1 cellular context compared by ENCODE assay signal in the genomic region with DNA sequence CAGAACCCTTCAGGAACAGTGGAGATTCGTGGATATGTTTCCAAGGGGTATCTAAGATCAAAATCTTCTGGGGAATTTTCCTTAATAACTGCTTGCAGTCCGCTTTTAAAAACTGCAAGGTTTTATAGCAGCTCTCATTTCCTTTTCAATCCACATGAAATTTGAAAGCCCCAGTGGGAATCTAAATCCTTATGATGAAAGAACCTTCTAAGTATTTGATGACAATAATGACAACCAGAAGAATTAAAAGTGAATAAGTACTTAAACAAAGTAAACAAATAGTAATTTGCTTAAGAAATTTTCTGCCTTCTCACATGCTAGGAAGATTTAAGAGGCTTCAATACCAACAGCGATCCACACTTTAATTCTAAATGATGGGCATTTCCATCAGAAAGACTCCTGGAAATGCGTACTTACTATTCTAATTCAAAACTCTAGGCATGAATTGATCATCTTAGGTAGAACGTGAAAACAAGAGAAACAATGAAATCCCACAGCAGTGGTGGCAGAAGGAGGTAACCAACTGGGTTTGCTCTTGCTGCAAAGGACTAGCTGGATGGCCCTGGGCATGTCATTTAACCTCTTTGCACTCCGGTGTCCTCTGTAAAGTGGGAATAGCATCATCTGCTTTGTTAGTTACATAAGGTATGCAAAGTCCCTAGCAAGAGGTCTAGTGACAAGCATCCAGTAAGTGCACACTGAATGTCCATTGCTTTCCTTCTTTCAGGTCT.
TF ChIP-seq lines count a peak whose summit lies in the region.

No MANE protein-coding gene starts in this region.

TF ChIP-seq in H1, 55 proteins besides CTCF, POLR2A, EP300 and RAD21 (continued from another document):
- TF ChIP-seq, protein P1, sequence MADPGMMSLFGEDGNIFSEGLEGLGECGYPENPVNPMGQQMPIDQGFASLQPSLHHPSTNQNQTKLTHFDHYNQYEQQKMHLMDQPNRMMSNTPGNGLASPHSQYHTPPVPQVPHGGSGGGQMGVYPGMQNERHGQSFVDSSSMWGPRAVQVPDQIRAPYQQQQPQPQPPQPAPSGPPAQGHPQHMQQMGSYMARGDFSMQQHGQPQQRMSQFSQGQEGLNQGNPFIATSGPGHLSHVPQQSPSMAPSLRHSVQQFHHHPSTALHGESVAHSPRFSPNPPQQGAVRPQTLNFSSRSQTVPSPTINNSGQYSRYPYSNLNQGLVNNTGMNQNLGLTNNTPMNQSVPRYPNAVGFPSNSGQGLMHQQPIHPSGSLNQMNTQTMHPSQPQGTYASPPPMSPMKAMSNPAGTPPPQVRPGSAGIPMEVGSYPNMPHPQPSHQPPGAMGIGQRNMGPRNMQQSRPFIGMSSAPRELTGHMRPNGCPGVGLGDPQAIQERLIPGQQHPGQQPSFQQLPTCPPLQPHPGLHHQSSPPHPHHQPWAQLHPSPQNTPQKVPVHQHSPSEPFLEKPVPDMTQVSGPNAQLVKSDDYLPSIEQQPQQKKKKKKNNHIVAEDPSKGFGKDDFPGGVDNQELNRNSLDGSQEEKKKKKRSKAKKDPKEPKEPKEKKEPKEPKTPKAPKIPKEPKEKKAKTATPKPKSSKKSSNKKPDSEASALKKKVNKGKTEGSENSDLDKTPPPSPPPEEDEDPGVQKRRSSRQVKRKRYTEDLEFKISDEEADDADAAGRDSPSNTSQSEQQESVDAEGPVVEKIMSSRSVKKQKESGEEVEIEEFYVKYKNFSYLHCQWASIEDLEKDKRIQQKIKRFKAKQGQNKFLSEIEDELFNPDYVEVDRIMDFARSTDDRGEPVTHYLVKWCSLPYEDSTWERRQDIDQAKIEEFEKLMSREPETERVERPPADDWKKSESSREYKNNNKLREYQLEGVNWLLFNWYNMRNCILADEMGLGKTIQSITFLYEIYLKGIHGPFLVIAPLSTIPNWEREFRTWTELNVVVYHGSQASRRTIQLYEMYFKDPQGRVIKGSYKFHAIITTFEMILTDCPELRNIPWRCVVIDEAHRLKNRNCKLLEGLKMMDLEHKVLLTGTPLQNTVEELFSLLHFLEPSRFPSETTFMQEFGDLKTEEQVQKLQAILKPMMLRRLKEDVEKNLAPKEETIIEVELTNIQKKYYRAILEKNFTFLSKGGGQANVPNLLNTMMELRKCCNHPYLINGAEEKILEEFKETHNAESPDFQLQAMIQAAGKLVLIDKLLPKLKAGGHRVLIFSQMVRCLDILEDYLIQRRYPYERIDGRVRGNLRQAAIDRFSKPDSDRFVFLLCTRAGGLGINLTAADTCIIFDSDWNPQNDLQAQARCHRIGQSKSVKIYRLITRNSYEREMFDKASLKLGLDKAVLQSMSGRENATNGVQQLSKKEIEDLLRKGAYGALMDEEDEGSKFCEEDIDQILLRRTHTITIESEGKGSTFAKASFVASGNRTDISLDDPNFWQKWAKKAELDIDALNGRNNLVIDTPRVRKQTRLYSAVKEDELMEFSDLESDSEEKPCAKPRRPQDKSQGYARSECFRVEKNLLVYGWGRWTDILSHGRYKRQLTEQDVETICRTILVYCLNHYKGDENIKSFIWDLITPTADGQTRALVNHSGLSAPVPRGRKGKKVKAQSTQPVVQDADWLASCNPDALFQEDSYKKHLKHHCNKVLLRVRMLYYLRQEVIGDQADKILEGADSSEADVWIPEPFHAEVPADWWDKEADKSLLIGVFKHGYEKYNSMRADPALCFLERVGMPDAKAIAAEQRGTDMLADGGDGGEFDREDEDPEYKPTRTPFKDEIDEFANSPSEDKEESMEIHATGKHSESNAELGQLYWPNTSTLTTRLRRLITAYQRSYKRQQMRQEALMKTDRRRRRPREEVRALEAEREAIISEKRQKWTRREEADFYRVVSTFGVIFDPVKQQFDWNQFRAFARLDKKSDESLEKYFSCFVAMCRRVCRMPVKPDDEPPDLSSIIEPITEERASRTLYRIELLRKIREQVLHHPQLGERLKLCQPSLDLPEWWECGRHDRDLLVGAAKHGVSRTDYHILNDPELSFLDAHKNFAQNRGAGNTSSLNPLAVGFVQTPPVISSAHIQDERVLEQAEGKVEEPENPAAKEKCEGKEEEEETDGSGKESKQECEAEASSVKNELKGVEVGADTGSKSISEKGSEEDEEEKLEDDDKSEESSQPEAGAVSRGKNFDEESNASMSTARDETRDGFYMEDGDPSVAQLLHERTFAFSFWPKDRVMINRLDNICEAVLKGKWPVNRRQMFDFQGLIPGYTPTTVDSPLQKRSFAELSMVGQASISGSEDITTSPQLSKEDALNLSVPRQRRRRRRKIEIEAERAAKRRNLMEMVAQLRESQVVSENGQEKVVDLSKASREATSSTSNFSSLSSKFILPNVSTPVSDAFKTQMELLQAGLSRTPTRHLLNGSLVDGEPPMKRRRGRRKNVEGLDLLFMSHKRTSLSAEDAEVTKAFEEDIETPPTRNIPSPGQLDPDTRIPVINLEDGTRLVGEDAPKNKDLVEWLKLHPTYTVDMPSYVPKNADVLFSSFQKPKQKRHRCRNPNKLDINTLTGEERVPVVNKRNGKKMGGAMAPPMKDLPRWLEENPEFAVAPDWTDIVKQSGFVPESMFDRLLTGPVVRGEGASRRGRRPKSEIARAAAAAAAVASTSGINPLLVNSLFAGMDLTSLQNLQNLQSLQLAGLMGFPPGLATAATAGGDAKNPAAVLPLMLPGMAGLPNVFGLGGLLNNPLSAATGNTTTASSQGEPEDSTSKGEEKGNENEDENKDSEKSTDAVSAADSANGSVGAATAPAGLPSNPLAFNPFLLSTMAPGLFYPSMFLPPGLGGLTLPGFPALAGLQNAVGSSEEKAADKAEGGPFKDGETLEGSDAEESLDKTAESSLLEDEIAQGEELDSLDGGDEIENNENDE (IDR thresholded peaks at IDR 0.05; ENCODE audit: insufficient replicate concordance, low read length) = peak; percentile 68
- no peak for TF ChIP-seq TBP (IDR thresholded peaks at IDR 0.05; ENCODE audit: low read depth, low read length)
- 0 out of 4 replicates have a peak, but pooled peaks of 1 of the 2 experiments have one; percentile 42 for TF ChIP-seq HDAC2 (IDR thresholded peaks at IDR 0.05; ENCODE audit: borderline replicate concordance in 1 of 2, low read depth in 2 of 2, low read length in 2 of 2)
